14 cellular contexts compared by ENCODE assay signal in the genomic region with DNA sequence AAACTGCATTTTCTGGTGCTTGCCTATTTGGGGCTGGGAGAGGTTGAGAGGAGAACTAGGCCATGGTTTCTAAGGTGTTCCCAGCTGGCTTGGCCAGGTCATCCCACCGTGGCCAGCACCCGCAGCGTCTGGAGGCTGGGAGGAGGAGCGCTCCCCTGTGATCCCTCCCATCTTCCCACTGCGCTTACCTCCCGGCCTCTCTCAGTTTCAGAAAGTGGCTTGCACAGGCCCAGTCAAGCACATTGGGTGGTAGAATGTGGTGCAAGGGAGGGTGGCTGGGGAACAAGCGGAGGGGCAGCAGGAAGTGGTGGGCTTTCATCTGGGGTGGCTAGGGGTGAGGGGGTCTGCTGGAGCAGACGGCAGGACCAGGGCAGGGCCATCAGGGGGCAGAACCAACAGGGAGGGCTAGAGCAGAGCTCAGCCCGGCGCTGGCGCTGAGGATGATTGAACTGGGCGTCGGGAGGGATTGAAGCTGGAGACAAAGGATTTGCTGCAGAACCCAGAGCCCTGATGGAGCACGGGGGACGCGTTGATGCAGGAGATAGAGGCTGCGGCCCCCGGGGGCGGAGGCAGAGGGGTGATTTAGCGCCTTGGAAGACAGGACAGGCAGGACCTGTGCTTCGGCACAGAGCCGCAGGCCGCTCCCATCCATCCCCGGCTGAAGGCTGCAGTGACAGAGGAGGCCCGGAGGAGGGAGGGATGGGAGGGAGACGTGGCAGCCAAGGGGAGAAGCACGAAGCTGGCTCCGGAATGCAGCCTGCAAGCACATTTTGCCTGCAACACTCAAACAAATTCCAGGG.
A peak's percentile ranks its signal among the peaks of the same experiment; 100 is the strongest.
DNase-seq lines count a peak whose midpoint lies in the region; TF ChIP-seq lines count a peak whose summit lies in the region.
"Had no signal": no experiment of that assay in that cellular context is flagged by ENCODE, and none has a peak within 500 bp of the region (broad histone marks: within the 10 kb centered on the region; RNA-seq: fewer than 3 reads in every experiment).

No MANE protein-coding gene starts in this region.

- H3K4me3 Mint-ChIP-seq in neural crest cell = no peak overlapping the region
- H3K4me3 Mint-ChIP-seq: B cell, natural killer cell had no signal

- H3K4me3 ChIP-seq in AG10803 (ENCODE audit: low read length) (no peak overlapping the region), WERI-Rb-1 (ENCODE audit: low read depth, low read length) (no peak overlapping the region), fibroblast of villous mesenchyme (ENCODE audit: low read depth, low read length) (no peak overlapping the region), SJCRH30 (no peak overlapping the region), tibial nerve (no peak overlapping the region)

- peak; percentile 40 for DNase-seq in AG10803 (ENCODE audit: low read depth)
- peak; percentile 60 for DNase-seq in WERI-Rb-1
- peak; percentile 3 for DNase-seq in fibroblast of villous mesenchyme (ENCODE audit: low read depth)
- peak; percentile 31 for DNase-seq in neural crest cell (ENCODE audit: low read depth, low spot score)
- DNase-seq in NCI-H446 (lab: John Stamatoyannopoulos, UW) = no peak
- no peak for DNase-seq in SJCRH30
- no peak for DNase-seq in activated naive CD4-positive, alpha-beta T cell treated with anti-CD3 and anti-CD28 coated beads, Interleukin-2, amount 50 U/mL, for 16 hours
- no peak for DNase-seq in tibial nerve (ENCODE audit: low spot score in 2 of 2)
- DNase-seq: activated T-cell treated with anti-CD3 and anti-CD28 coated beads for 4 hours, amniotic stem cell, natural killer cell, NCI-H1417 treated with DMSO at 0.1 percent for 48 hours, SHP77 treated with DMSO at 0.1 percent for 48 hours had no signal

- TF ChIP-seq EP300 in tibial nerve (IDR thresholded peaks at IDR 0.05) = no peak

- 34 to 43% methylated on average over 26 to 28 of the region's 28 CpGs for WGBS in tibial nerve, 2 donors

- H3K9me3 Mint-ChIP-seq in neural crest cell = no peaks in the 10 kb centered on the region
- H3K9me3 Mint-ChIP-seq: natural killer cell had no signal

- peaks cover 10% of the 10 kb centered on the region for H3K27me3 Mint-ChIP-seq in neural crest cell (ENCODE audit: low read depth)

- TF ChIP-seq CTCF in AG10803 (conservative IDR thresholded peaks at IDR 0.05; ENCODE audit: low read length) (peak; percentile 12; the same call in 1 of the 2 replicates), WERI-Rb-1 (IDR thresholded peaks at IDR 0.05; ENCODE audit: low read depth, low read length) (0 out of 2 replicates have a peak, but pooled peaks have one; percentile 0), fibroblast of villous mesenchyme (IDR thresholded peaks at IDR 0.05; ENCODE audit: insufficient read depth, low read depth, low read length) (no peak), neural crest cell (conservative IDR thresholded peaks at IDR 0.05) (peak; percentile 39), tibial nerve (IDR thresholded peaks at IDR 0.05) (no peak)

- H3K9me3 ChIP-seq in WERI-Rb-1 (ENCODE audit: severe bottlenecking) (no peaks in the 10 kb centered on the region), SJCRH30 (replicated peaks) (no peaks in the 10 kb centered on the region), tibial nerve (no peaks in the 10 kb centered on the region)

- TF ChIP-seq POLR2A in tibial nerve (IDR thresholded peaks at IDR 0.05) = no peak

- peaks cover 28% of the 10 kb centered on the region for H3K4me1 Mint-ChIP-seq in neural crest cell
- H3K4me1 Mint-ChIP-seq: B cell, natural killer cell had no signal

- H3K27me3 ChIP-seq in WERI-Rb-1 (ENCODE audit: insufficient read depth, low read depth, severe bottlenecking) = no peaks in the 10 kb centered on the region
- H3K27me3 ChIP-seq in SJCRH30 = no peaks in the 10 kb centered on the region
- H3K27me3 ChIP-seq in tibial nerve = peaks cover 0 to 10% of the 10 kb centered on the region in 2 donors

- peak overlapping the region; percentile 86 for H3K27ac Mint-ChIP-seq in neural crest cell (ENCODE audit: unreplicated experiment)
- H3K27ac Mint-ChIP-seq: B cell, natural killer cell had no signal

- H3K36me3 ChIP-seq in WERI-Rb-1 (no peaks in the 10 kb centered on the region), SJCRH30 (no peaks in the 10 kb centered on the region), tibial nerve (no peaks in the 10 kb centered on the region)

- H3K27ac ChIP-seq in WERI-Rb-1 = no peak overlapping the region
- H3K27ac ChIP-seq in SJCRH30 = no peak overlapping the region
- H3K27ac ChIP-seq in tibial nerve = no peak overlapping the region

- no peaks in the 10 kb centered on the region for H3K4me1 ChIP-seq in SJCRH30
- no peaks in the 10 kb centered on the region for H3K4me1 ChIP-seq in tibial nerve

- no peaks in the 10 kb centered on the region for H3K36me3 Mint-ChIP-seq in neural crest cell (ENCODE audit: low read depth)
- H3K36me3 Mint-ChIP-seq: natural killer cell had no signal

Comparison
In these comparisons a context has a peak if more than half of its experiments do, and no peak if none do; other contexts are left out.
1. DNase-seq: peak in AG10803 (single experiment), WERI-Rb-1 (single experiment), fibroblast of villous mesenchyme (single experiment) and neural crest cell (single experiment); none in NCI-H446 (0 of 2), SJCRH30 (0 of 2), activated naive CD4-positive, alpha-beta T cell treated with anti-CD3 and anti-CD28 coated beads, Interleukin-2, amount 50 U/mL, for 16 hours (single experiment) and tibial nerve (0 of 2).
2. CTCF ChIP-seq: peak in AG10803 (single experiment), WERI-Rb-1 (single experiment) and neural crest cell (single experiment); none in fibroblast of villous mesenchyme (single experiment) and tibial nerve (0 of 5).